In the genomic region with DNA sequence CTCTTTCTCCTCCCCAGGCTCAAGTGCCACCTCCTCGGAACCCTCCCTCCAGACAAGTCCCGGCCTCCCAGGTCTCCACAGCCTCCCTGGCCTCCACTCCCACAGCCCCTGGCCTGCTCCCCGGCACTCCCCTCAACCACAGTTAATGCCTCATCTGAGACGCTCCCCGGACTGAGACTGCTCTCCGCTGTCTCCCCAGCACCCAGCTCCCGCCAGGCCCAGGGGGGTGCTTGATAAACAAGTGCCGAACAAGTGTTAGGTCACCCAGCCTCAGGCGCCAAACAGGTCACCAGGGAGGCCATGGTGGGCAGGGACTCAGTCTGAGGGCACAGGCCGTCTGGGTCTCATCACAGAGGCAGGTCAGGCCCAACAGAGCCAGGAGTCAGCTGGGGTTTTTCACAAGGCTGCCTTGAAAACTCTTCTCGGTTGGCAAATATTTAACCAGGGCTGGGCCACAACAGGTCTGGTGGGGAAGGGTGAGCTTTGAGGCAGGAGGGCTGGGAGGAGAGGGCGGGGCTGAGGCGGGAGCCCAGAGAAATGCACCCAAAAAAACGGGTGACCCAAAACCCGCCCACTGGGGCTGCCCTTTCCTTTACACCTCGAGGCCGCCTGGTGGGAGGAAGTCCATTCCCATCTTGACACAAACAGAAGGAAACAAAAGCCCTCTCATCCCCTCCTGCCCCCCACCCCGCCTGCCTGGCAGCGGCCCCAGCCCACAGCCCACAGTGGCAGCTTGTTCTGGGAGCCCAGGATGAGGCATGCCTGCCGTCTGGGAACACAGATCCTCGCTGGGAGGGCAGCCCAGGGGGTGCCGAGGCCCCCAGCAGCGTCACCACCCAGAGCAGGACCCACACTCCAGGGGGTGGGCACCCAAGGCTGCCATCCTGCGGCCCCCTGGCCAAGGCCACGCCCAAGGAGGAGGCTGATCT, we compare ENCODE assay signal across 8 cellular contexts.
DNase-seq lines count a peak whose midpoint lies in the region; ATAC-seq and TF ChIP-seq lines count a peak whose summit lies in the region.

No MANE protein-coding gene starts in this region.

- H3K9me3 Mint-ChIP-seq in brain, result no peaks in the 10 kb centered on the region

- peak; percentile 41 for DNase-seq in DMS153 (lab: John Stamatoyannopoulos, UW)
- DNase-seq in HT-29 (ENCODE audit: low spot score), result peak; percentile 90
- DNase-seq in left lung, result peak; percentile 76 to 86
- DNase-seq in ureter (ENCODE audit: low spot score), result peak; percentile 87
- no peak for DNase-seq in RPMI8226
- DNase-seq in NCI-H2171 (lab: John Stamatoyannopoulos, UW), result no peak

- peaks cover 51 to 100% of the 10 kb centered on the region in 2 donors for H3K4me1 ChIP-seq in left lung

- H3K36me3 Mint-ChIP-seq in brain, result peaks cover 10% of the 10 kb centered on the region

- H3K4me1 Mint-ChIP-seq in brain, result peaks cover 48% of the 10 kb centered on the region

- H3K27ac Mint-ChIP-seq in brain, result peak overlapping the region; percentile 41 to 88 (median 68)

- intact Hi-C loops in left lung (cut with DNase I), result no loop called here

- ATAC-seq in left lung (peak; percentile 80), GM19035 (IDR thresholded peaks at IDR 0.05; ENCODE audit: unreplicated experiment) (no peak)

- no peaks in the 10 kb centered on the region for H3K27me3 ChIP-seq in left lung

- H3K36me3 ChIP-seq in left lung, result peaks cover 0 to 24% of the 10 kb centered on the region in 2 donors

- no peaks in the 10 kb centered on the region for H3K27me3 Mint-ChIP-seq in brain

- H3K4me3 Mint-ChIP-seq in brain, result no peak overlapping the region

- TF ChIP-seq CTCF in brain (conservative IDR thresholded peaks at IDR 0.05) (no peak), left lung (IDR thresholded peaks at IDR 0.05) (no peak)

- H3K9me3 ChIP-seq in left lung, result no peaks in the 10 kb centered on the region

- peak overlapping the region; percentile 71 to 73 for H3K27ac ChIP-seq in left lung

- no peak overlapping the region for H3K4me3 ChIP-seq in left lung

Comparison
In these comparisons a context has a peak if more than half of its experiments do, and no peak if none do; other contexts are left out.
1. DNase-seq: peak in DMS153 (single experiment), HT-29 (single experiment), left lung (2 of 2) and ureter (single experiment); none in RPMI8226 (single experiment) and NCI-H2171 (single experiment).